1 cellular context compared by ENCODE assay signal in the genomic region with DNA sequence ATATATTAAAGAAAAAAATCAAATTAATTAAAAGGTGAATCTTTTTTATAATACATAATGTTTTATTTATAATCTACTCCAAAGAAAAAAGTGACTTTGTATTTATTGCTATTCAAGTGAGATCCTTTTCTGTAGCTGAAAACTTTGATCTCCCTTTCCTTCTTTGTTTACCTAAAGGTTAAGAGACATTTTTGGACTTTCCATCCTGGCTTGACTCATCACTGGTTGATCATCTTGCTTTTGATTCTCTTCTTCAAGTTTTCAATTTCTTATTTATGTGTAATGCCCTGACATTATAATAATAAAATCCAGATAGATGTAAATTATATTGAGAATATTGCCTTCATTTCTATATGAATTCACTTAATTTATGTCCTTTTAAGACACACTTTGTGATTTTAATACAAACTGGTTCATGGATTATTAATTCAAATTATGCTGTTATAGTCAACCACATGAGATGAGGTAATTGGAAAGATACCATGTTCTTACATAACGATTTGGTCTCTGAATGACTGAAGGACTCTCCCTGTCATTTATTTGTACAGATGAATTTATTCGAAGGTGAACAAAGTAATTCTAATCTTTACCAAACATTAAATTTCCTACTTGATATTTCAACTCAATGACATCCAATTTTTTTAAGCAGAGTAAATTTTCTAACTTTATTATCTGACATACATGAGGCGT.
TF ChIP-seq lines count a peak whose summit lies in the region.

No MANE protein-coding gene starts in this region.

TF ChIP-seq in K562, 482 proteins besides CTCF, POLR2A, EP300 and RAD21 (continued from another document):
- TF ChIP-seq, protein P1, sequence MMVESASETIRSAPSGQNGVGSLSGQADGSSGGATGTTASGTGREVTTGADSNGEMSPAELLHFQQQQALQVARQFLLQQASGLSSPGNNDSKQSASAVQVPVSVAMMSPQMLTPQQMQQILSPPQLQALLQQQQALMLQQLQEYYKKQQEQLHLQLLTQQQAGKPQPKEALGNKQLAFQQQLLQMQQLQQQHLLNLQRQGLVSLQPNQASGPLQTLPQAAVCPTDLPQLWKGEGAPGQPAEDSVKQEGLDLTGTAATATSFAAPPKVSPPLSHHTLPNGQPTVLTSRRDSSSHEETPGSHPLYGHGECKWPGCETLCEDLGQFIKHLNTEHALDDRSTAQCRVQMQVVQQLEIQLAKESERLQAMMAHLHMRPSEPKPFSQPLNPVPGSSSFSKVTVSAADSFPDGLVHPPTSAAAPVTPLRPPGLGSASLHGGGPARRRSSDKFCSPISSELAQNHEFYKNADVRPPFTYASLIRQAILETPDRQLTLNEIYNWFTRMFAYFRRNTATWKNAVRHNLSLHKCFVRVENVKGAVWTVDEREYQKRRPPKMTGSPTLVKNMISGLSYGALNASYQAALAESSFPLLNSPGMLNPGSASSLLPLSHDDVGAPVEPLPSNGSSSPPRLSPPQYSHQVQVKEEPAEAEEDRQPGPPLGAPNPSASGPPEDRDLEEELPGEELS (CRISPR knock-in tag; IDR thresholded peaks at IDR 0.05; ENCODE audit: borderline replicate concordance), result no peak
- no peak for TF ChIP-seq ZNF12 (CRISPR knock-in tag; IDR thresholded peaks at IDR 0.05)
- TF ChIP-seq ETS2 (tag; IDR thresholded peaks at IDR 0.05; ENCODE audit: borderline replicate concordance, poor library complexity, severe bottlenecking), result no peak
- TF ChIP-seq ADNP (tag; IDR thresholded peaks at IDR 0.05), result no peak
- TF ChIP-seq ZFPM2 (CRISPR knock-in tag; IDR thresholded peaks at IDR 0.05), result no peak
- TF ChIP-seq ZNF24 (IDR thresholded peaks at IDR 0.05), result no peak
TF ChIP-seq in K562: peak in this region for 0.
